27 cellular contexts compared by ENCODE assay signal in the genomic region with DNA sequence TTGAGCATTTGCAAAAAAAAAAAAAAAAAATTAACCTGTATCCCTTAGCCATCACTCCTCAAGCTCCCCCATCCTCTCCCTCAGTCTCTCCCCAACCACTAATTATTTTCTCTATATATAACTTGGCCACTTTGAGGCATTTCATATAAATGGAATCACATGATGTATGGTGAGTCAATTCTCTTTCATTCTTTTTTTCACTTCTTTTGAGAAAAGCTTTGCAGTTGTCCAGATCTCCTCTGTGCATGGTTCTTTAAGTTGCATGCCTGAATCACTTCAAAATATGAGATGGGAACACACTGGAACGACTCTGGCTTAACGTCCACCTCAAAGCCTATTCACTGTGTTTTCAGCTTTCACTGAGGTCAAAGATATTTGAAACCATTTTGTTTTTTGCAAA. TPM values are rescaled to one million over a fixed set of nuclear protein-coding genes. Genes with fewer than 3 reads are reported as not detected.
"Had no signal": no experiment of that assay in that cellular context is flagged by ENCODE, and none has a peak within 500 bp of the region (broad histone marks: within the 10 kb centered on the region; RNA-seq: fewer than 3 reads in every experiment).

No MANE protein-coding gene starts in this region.

- H3K4me1 ChIP-seq: prostate gland, spleen, vagina had no signal

- H3K9me3 ChIP-seq: ovary, prostate gland, right lobe of liver, stomach, thoracic aorta, thyroid gland, upper lobe of left lung, vagina had no signal

- H3K4me1 Mint-ChIP-seq: naive thymus-derived CD4-positive, alpha-beta T cell; neural progenitor cell; stimulated activated effector memory CD8-positive, alpha-beta T cell treated with anti-CD3 and anti-CD28 coated beads, Interleukin-12 subunit alpha, Interleukin-12 subunit beta, amount 100 ng/mL, for 72 hours had no signal

- ATAC-seq: naive thymus-derived CD4-positive, alpha-beta T cell; right cardiac atrium; right lobe of liver; stimulated activated effector memory CD8-positive, alpha-beta T cell treated with anti-CD3 and anti-CD28 coated beads, Interleukin-12 subunit alpha, Interleukin-12 subunit beta, amount 100 ng/mL, for 72 hours; stimulated activated naive B cell treated with anti-CD40 and anti-IgM and Interleukin-4, amounts not matched to agents 10 μg/mL and 1 μg/mL and 100 μg/mL, for 72 hours had no signal

- H3K9me3 Mint-ChIP-seq: nephron; stimulated activated effector memory CD8-positive, alpha-beta T cell treated with anti-CD3 and anti-CD28 coated beads, Interleukin-12 subunit alpha, Interleukin-12 subunit beta, amount 100 ng/mL, for 72 hours; stimulated activated naive CD8-positive, alpha-beta T cell treated with anti-CD3 and anti-CD28 coated beads, Interleukin-15, Interleukin-2, amounts not matched to agents 100 ng/mL and 50 ng/mL, for 24 hours had no signal

- H3K27me3 ChIP-seq: neural progenitor cell, ovary, right lobe of liver, sigmoid colon, stomach, thyroid gland, tibial nerve, upper lobe of left lung, vagina had no signal

- H3K27ac Mint-ChIP-seq: nephron; neural progenitor cell; stimulated activated effector memory CD8-positive, alpha-beta T cell treated with anti-CD3 and anti-CD28 coated beads, Interleukin-12 subunit alpha, Interleukin-12 subunit beta, amount 100 ng/mL, for 72 hours; stimulated activated naive B cell treated with anti-CD40 and anti-IgM and Interleukin-4, amounts not matched to agents 10 μg/mL and 1 μg/mL and 100 μg/mL, for 72 hours; stimulated activated naive CD8-positive, alpha-beta T cell treated with anti-CD3 and anti-CD28 coated beads, Interleukin-15, Interleukin-2, amounts not matched to agents 100 ng/mL and 50 ng/mL, for 24 hours had no signal

- H3K9ac ChIP-seq: neural progenitor cell had no signal

- H2AFZ ChIP-seq: neural progenitor cell had no signal

- H3K4me3 ChIP-seq: neural progenitor cell, ovary, prostate gland, right lobe of liver, sigmoid colon, skin epidermis, smooth muscle cell, spleen, stomach, thoracic aorta, thyroid gland, tibial nerve, upper lobe of left lung, vagina had no signal

- H3K4me3 Mint-ChIP-seq: naive thymus-derived CD4-positive, alpha-beta T cell; nephron; neural progenitor cell; stimulated activated effector memory CD8-positive, alpha-beta T cell treated with anti-CD3 and anti-CD28 coated beads, Interleukin-12 subunit alpha, Interleukin-12 subunit beta, amount 100 ng/mL, for 72 hours; stimulated activated naive B cell treated with anti-CD40 and anti-IgM and Interleukin-4, amounts not matched to agents 10 μg/mL and 1 μg/mL and 100 μg/mL, for 72 hours; stimulated activated naive CD8-positive, alpha-beta T cell treated with anti-CD3 and anti-CD28 coated beads, Interleukin-15, Interleukin-2, amounts not matched to agents 100 ng/mL and 50 ng/mL, for 24 hours had no signal

- H3K36me3 ChIP-seq: neural progenitor cell, ovary, prostate gland, right lobe of liver, sigmoid colon, spleen, thoracic aorta, thyroid gland, tibial nerve, upper lobe of left lung, vagina had no signal

- H3K27ac ChIP-seq: neural progenitor cell, ovary, prostate gland, sigmoid colon, skin epidermis, spleen, stomach, thoracic aorta, thyroid gland, tibial nerve, upper lobe of left lung, vagina had no signal

- H3K36me3 Mint-ChIP-seq: naive thymus-derived CD4-positive, alpha-beta T cell; neural progenitor cell; stimulated activated effector memory CD8-positive, alpha-beta T cell treated with anti-CD3 and anti-CD28 coated beads, Interleukin-12 subunit alpha, Interleukin-12 subunit beta, amount 100 ng/mL, for 72 hours; stimulated activated naive B cell treated with anti-CD40 and anti-IgM and Interleukin-4, amounts not matched to agents 10 μg/mL and 1 μg/mL and 100 μg/mL, for 72 hours had no signal

- DNase-seq: naive thymus-derived CD4-positive, alpha-beta T cell; ovary; retina; right cardiac atrium; stimulated activated CD4-positive, alpha-beta T cell treated with anti-CD3 and anti-CD28 coated beads, Interleukin-15, amount 100 ng/mL, for 24 hours; stimulated activated CD4-positive, alpha-beta T cell treated with anti-CD3 and anti-CD28 coated beads, Interleukin-2, amount 100 ng/mL, for 24 hours; stimulated activated CD4-positive, alpha-beta T cell treated with anti-CD3 and anti-CD28 coated beads, Interleukin-2, amount 100 ng/mL, for 48 hours; stimulated activated CD4-positive, alpha-beta T cell treated with anti-CD3 and anti-CD28 coated beads, Interleukin-4, amount 100 ng/mL, for 24 hours; stimulated activated naive B cell treated with anti-CD40 and anti-IgM and Interleukin-4, amounts not matched to agents 10 μg/mL and 1 μg/mL and 100 μg/mL, for 72 hours; stimulated activated naive CD4-positive, alpha-beta T cell treated with Interleukin-2 at 50 U/mL for 16 hours; stomach; trophoblast cell; upper lobe of left lung had no signal

- H3K4me2 ChIP-seq: neural progenitor cell, smooth muscle cell had no signal

RNA-seq across cellular contexts. Expression of a gene that starts 40.7 kb away (rescaled TPM):
- polyA plus RNA-seq: naive thymus-derived CD4-positive, alpha-beta T cell had no signal
